1 cellular context compared by ENCODE assay signal in genomic region chr10:131825960-131826650, GRCh38.
TF ChIP-seq lines count a peak whose summit lies in the region.

No MANE protein-coding gene starts in this region.

TF ChIP-seq in liver, 16 proteins besides CTCF, POLR2A, EP300 and RAD21 (continued from another document):
- TF ChIP-seq RXRA (IDR thresholded peaks at IDR 0.05) (peak; percentile 33 to 87), TAF1 (conservative IDR thresholded peaks at IDR 0.05) (no peak), NR2F2 (IDR thresholded peaks at IDR 0.05) (no peak), FOXA1 (IDR thresholded peaks at IDR 0.05) (peak; percentile 55)
